ENCODE assay signal across 22 cellular contexts in the genomic region with DNA sequence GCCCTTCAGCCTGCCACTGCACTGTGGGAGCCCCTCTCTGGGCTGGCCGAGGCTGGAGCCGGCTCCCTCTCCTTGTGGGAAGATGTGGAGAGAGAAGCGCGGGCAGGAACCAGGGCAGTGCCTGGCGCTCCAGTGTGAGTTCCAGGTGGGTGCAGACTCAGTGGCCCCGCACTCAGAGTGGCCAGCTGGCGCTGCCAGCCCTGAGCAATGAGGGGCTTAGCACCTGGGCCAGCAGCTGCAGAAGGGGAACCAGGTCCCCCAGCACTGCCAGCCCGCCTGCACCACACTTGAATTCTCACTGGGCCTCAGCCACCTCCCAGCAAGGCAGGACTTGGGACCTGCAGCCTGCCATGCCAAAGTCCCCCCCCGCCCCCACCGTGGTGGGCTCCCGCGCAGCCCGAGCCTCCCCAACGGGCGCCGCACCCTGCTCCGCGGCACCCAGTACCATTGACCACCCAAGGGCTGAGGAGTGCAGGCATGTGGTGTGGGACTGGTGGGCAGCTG.
"Had no signal": no experiment of that assay in that cellular context is flagged by ENCODE, and none has a peak within 500 bp of the region (broad histone marks: within the 10 kb centered on the region; RNA-seq: fewer than 3 reads in every experiment).

No MANE protein-coding gene starts in this region.

- ATAC-seq: HepG2, Panc1, PC-3 had no signal

- H3K4me1 ChIP-seq: SJCRH30 had no signal

- DNase-seq: IMR-90, Karpas-422, KG1, MG63, NCI-H1092, NCI-H1105 treated with DMSO at 0.1 percent for 48 hours, NCI-H1417 treated with DMSO at 0.1 percent for 48 hours, NCI-H146, NCI-H1694 treated with DMSO at 0.1 percent for 48 hours, NCI-H1930, NCI-H2081, NCI-H2107, NCI-H2227 treated with DMSO at 0.1 percent for 48 hours, NCI-H524 treated with DMSO at 0.1 percent for 48 hours, NCI-H69, NCI-H774, PC-3, SHP77 treated with DMSO at 0.1 percent for 48 hours, SJCRH30 had no signal

- H3K9me3 ChIP-seq: MG63, SJCRH30 had no signal

- H3K27me3 ChIP-seq: MG63, SJCRH30 had no signal

- H3K4me3 ChIP-seq: MG63, SJCRH30 had no signal

- H3K36me3 ChIP-seq: MG63, SJCRH30 had no signal

- H3K27ac ChIP-seq: RWPE1, SJCRH30 had no signal
